In the genomic region with DNA sequence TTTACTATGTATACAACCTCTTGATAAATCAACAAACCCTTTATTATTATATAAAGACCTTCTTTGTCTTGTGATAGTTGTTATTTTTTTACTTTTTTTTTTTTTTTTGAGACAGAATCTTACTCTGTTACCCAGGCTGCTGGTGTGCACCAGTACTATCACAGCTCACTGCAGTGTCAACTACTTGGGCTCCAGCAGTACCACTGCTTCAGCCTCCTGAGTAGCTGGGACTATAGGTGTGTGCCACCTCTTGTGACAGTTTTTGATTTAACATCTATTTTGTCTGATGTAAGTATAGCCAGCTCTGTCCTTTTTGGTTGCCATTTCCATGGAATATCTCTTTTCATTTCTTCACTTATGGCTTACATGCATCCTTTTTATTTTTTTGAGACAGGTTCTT, we compare ENCODE assay signal across 16 cellular contexts. TPM values are rescaled to one million over a fixed set of nuclear protein-coding genes. Genes with fewer than 3 reads are reported as not detected.
DNase-seq lines count a peak whose midpoint lies in the region; ATAC-seq and TF ChIP-seq lines count a peak whose summit lies in the region.
"Had no signal": no experiment of that assay in that cellular context is flagged by ENCODE, and none has a peak within 500 bp of the region (broad histone marks: within the 10 kb centered on the region; RNA-seq: fewer than 3 reads in every experiment).

No MANE protein-coding gene starts in this region.

- peaks cover 0 to 17% of the 10 kb centered on the region in 2 donors for H3K4me1 ChIP-seq in naive thymus-derived CD4-positive, alpha-beta T cell (ENCODE audit: control insufficient read depth in 2 of 2, insufficient read depth in 2 of 2, low read length in 2 of 2)
- H3K4me1 ChIP-seq in aorta (ENCODE audit: control insufficient read depth in 1 of 2, insufficient read depth in 2 of 2, low read length in 2 of 2), result peaks cover 0 to 3% of the 10 kb centered on the region in 2 donors
- H3K4me1 ChIP-seq: BLaER1 had no signal

- H3K36me3 Mint-ChIP-seq in activated T-cell treated with anti-CD3 and anti-CD28 coated beads, Interleukin-2, amount 50 U/mL, for 24 hours (ENCODE audit: low read depth), result peaks cover 26% of the 10 kb centered on the region
- H3K36me3 Mint-ChIP-seq in CD4-positive, alpha-beta T cell (ENCODE audit: low read depth), result peaks cover 48% of the 10 kb centered on the region
- H3K36me3 Mint-ChIP-seq in T-helper 17 cell (ENCODE audit: low read depth), result no peaks in the 10 kb centered on the region
- peaks cover 8 to 29% (median 22%) of the 10 kb centered on the region in 5 donors for H3K36me3 Mint-ChIP-seq in naive thymus-derived CD4-positive, alpha-beta T cell

- H3K4me3 ChIP-seq in naive thymus-derived CD4-positive, alpha-beta T cell (ENCODE audit: low read length), result no peak overlapping the region
- H3K4me3 ChIP-seq in aorta (ENCODE audit: low read length in 2 of 2), result no peak overlapping the region
- H3K4me3 ChIP-seq: BLaER1 had no signal

- DNase-seq in activated T-cell treated with anti-CD3 and anti-CD28 coated beads, Interleukin-2, amount 50 U/mL, for 24 hours, result no peak
- no peak for DNase-seq in activated T-cell treated with anti-CD3 and anti-CD28 coated beads for 4 hours
- no peak for DNase-seq in CD4-positive, alpha-beta T cell
- DNase-seq in T-helper 17 cell, result no peak
- DNase-seq in naive thymus-derived CD4-positive, alpha-beta T cell, result no peak
- DNase-seq in aorta, result no peak
- DNase-seq: 8988T, AML-193, COR-L47, DMS153, DMS79 treated with DMSO at 0.1 percent for 48 hours, EL, GOT3, H9 had no signal

- peaks cover 0 to 7% (median 0%) of the 10 kb centered on the region in 3 experiments for H3K36me3 ChIP-seq in naive thymus-derived CD4-positive, alpha-beta T cell (ENCODE audit: control insufficient read depth in 2 of 3, insufficient read depth in 3 of 3, low read length in 3 of 3)
- H3K36me3 ChIP-seq in aorta (ENCODE audit: control insufficient read depth in 1 of 2, insufficient read depth in 2 of 2, low read length in 1 of 2), result no peaks in the 10 kb centered on the region

- TF ChIP-seq CTCF in CD4-positive, alpha-beta T cell (IDR thresholded peaks at IDR 0.05), result no peak

- CTCF ChIA-PET in CD4-positive, alpha-beta T cell (lab: Charles Lee), result no interaction called here
- CTCF ChIA-PET in naive thymus-derived CD4-positive, alpha-beta T cell (lab: Charles Lee), result interaction anchor here (0.6 to 0.7 kb wide), 2 partner anchors 27 to 155 kb away, joined by 3 to 4 read pairs; no protein-coding TSS in a partner anchor

- H3K9me3 ChIP-seq in CD4-positive, alpha-beta T cell (ENCODE audit: control insufficient read depth, low read length), result no peaks in the 10 kb centered on the region
- H3K9me3 ChIP-seq in T-helper 17 cell (ENCODE audit: control insufficient read depth, low read length, poor library complexity, severe bottlenecking) (no peaks in the 10 kb centered on the region), aorta (ENCODE audit: control insufficient read depth, low read length) (no peaks in the 10 kb centered on the region)
- peaks cover 0 to 5% (median 0%) of the 10 kb centered on the region in 3 experiments for H3K9me3 ChIP-seq in naive thymus-derived CD4-positive, alpha-beta T cell (ENCODE audit: control insufficient read depth in 2 of 3, low read length in 3 of 3)

- intact Hi-C loops in CD4-positive, alpha-beta T cell (cut with DNase I, micrococcal nuclease), result no loop called here
- intact Hi-C loops in naive thymus-derived CD4-positive, alpha-beta T cell (cut with micrococcal nuclease), result no loop called here
- intact Hi-C loops in aorta (cut with DNase I), result no loop called here

- H3K4me1 Mint-ChIP-seq in activated T-cell treated with anti-CD3 and anti-CD28 coated beads, Interleukin-2, amount 50 U/mL, for 24 hours (ENCODE audit: low read depth), result peaks cover 71% of the 10 kb centered on the region
- H3K4me1 Mint-ChIP-seq in CD4-positive, alpha-beta T cell (ENCODE audit: low read depth), result peaks cover 81% of the 10 kb centered on the region
- peaks cover 33% of the 10 kb centered on the region for H3K4me1 Mint-ChIP-seq in T-helper 17 cell
- peaks cover 3 to 88% (median 70%) of the 10 kb centered on the region in 7 donors for H3K4me1 Mint-ChIP-seq in naive thymus-derived CD4-positive, alpha-beta T cell
- H3K4me1 Mint-ChIP-seq: H9 had no signal

- peaks cover 6% of the 10 kb centered on the region for H3K9me3 Mint-ChIP-seq in activated T-cell treated with anti-CD3 and anti-CD28 coated beads, Interleukin-2, amount 50 U/mL, for 24 hours
- peaks cover 3% of the 10 kb centered on the region for H3K9me3 Mint-ChIP-seq in CD4-positive, alpha-beta T cell
- H3K9me3 Mint-ChIP-seq in naive thymus-derived CD4-positive, alpha-beta T cell, result peaks cover 0 to 10% (median 4%) of the 10 kb centered on the region in 11 donors

- no peak overlapping the region for H3K27ac ChIP-seq in CD4-positive, alpha-beta T cell (ENCODE audit: low read depth, low read length)
- H3K27ac ChIP-seq in naive thymus-derived CD4-positive, alpha-beta T cell (ENCODE audit: low read depth, low read length), result no peak overlapping the region
- H3K27ac ChIP-seq in aorta (ENCODE audit: low read depth in 1 of 2, low read length in 2 of 2), result no peak overlapping the region
- H3K27ac ChIP-seq: BLaER1 had no signal

- POLR2A ChIA-PET in CD4-positive, alpha-beta T cell (lab: Charles Lee), result interaction anchor here (1.4 kb wide), 1 partner anchor 64 kb away, joined by 3 read pairs; no protein-coding TSS in a partner anchor
- POLR2A ChIA-PET in naive thymus-derived CD4-positive, alpha-beta T cell (lab: Charles Lee), result interaction anchor here (1.2 kb wide), 1 partner anchor 60 kb away, joined by 3 read pairs; no protein-coding TSS in a partner anchor

- H3K27me3 Mint-ChIP-seq in activated T-cell treated with anti-CD3 and anti-CD28 coated beads, Interleukin-2, amount 50 U/mL, for 24 hours, result no peaks in the 10 kb centered on the region
- H3K27me3 Mint-ChIP-seq in CD4-positive, alpha-beta T cell, result no peaks in the 10 kb centered on the region
- H3K27me3 Mint-ChIP-seq in T-helper 17 cell, result no peaks in the 10 kb centered on the region
- no peaks in the 10 kb centered on the region for H3K27me3 Mint-ChIP-seq in naive thymus-derived CD4-positive, alpha-beta T cell

- peak; percentile 50 for ATAC-seq in CD4-positive, alpha-beta T cell (ENCODE audit: poor library complexity)
- ATAC-seq in T-helper 17 cell (peak; percentile 50), aorta (ENCODE audit: low FRiP score) (no peak), GM21825 (IDR thresholded peaks at IDR 0.05; ENCODE audit: unreplicated experiment) (no peak)
- peak; percentile 55 for ATAC-seq in naive thymus-derived CD4-positive, alpha-beta T cell

- peak overlapping the region; percentile 28 for H3K27ac Mint-ChIP-seq in activated T-cell treated with anti-CD3 and anti-CD28 coated beads, Interleukin-2, amount 50 U/mL, for 24 hours
- H3K27ac Mint-ChIP-seq in CD4-positive, alpha-beta T cell, result peak overlapping the region; percentile 18
- peak overlapping the region; percentile 95 for H3K27ac Mint-ChIP-seq in T-helper 17 cell
- peak overlapping the region in 8 of 9 donors; percentile 1 to 67 (median 36) for H3K27ac Mint-ChIP-seq in naive thymus-derived CD4-positive, alpha-beta T cell

- no peaks in the 10 kb centered on the region for H3K27me3 ChIP-seq in CD4-positive, alpha-beta T cell (ENCODE audit: control insufficient read depth, insufficient read depth, low read length)
- H3K27me3 ChIP-seq in naive thymus-derived CD4-positive, alpha-beta T cell (ENCODE audit: control insufficient read depth in 2 of 2, insufficient read depth in 2 of 2, low read length in 2 of 2), result no peaks in the 10 kb centered on the region
- no peaks in the 10 kb centered on the region for H3K27me3 ChIP-seq in aorta (ENCODE audit: control insufficient read depth in 1 of 2, insufficient read depth in 2 of 2, low read length in 1 of 2)
- H3K27me3 ChIP-seq: BLaER1 had no signal

- H3K4me3 Mint-ChIP-seq in activated T-cell treated with anti-CD3 and anti-CD28 coated beads, Interleukin-2, amount 50 U/mL, for 24 hours, result no peak overlapping the region
- H3K4me3 Mint-ChIP-seq in CD4-positive, alpha-beta T cell, result peak overlapping the region; percentile 2
- H3K4me3 Mint-ChIP-seq in T-helper 17 cell, result peak overlapping the region; percentile 42
- H3K4me3 Mint-ChIP-seq in naive thymus-derived CD4-positive, alpha-beta T cell, result peak overlapping the region in 8 of 10 donors; percentile 22 to 73 (median 51)
- H3K4me3 Mint-ChIP-seq: H9 had no signal

RNA-seq across cellular contexts. Expression of a gene that starts 42.6 kb away (rescaled TPM):
- total RNA-seq in CD4-positive, alpha-beta T cell, result 10 to 100 TPM; 92.7 to 99.6 TPM
- total RNA-seq in T-helper 17 cell (100 to 1,000 TPM in 1 of 2 donors, 10 to 100 TPM in 1; 93.8 to 110 TPM), aorta (10 to 100 TPM; 36.0 to 61.1 TPM)
- total RNA-seq in naive thymus-derived CD4-positive, alpha-beta T cell, result 100 to 1,000 TPM in 4 of 5 experiments, 10 to 100 TPM in 1; 18.9 to 105 (median 102) TPM
- polyA plus RNA-seq in naive thymus-derived CD4-positive, alpha-beta T cell, result 10 to 100 TPM; 61.7 to 67.5 TPM
- polyA plus RNA-seq in aorta, result 1 to 10 TPM; 6.6 to 9.6 TPM

RNA-seq across cellular contexts. Expression of a gene that starts 45.5 kb away (rescaled TPM):
- 10 to 100 TPM; 22.5 to 24.4 TPM for total RNA-seq in CD4-positive, alpha-beta T cell
- total RNA-seq in T-helper 17 cell (10 to 100 TPM; 27.0 to 30.4 TPM), aorta (1 to 10 TPM; 8.2 to 8.8 TPM)
- 10 to 100 TPM in 3 of 5 experiments, 1 to 10 TPM in 2; 5.5 to 23.2 (median 15.3) TPM for total RNA-seq in naive thymus-derived CD4-positive, alpha-beta T cell
- polyA plus RNA-seq in naive thymus-derived CD4-positive, alpha-beta T cell, result 10 to 100 TPM in 1 of 2 donors, 1 to 10 TPM in 1; 5.8 to 19.6 TPM
- 1 to 10 TPM; 7.6 to 9.1 TPM for polyA plus RNA-seq in aorta

Comparison
In these comparisons a context has a peak if more than half of its experiments do, and no peak if none do; other contexts are left out.
1. H3K27ac Mint-ChIP-seq: peak in every context shown above with its lines; median percentile 95 in T-helper 17 cell; 36 in naive thymus-derived CD4-positive, alpha-beta T cell; 28 in activated T-cell treated with anti-CD3 and anti-CD28 coated beads, Interleukin-2, amount 50 U/mL, for 24 hours; 18 in CD4-positive, alpha-beta T cell.
2. ATAC-seq: peak in CD4-positive, alpha-beta T cell (single experiment), T-helper 17 cell (single experiment) and naive thymus-derived CD4-positive, alpha-beta T cell (single experiment); none in aorta (single experiment) and GM21825 (single experiment).